15 cellular contexts compared by ENCODE assay signal in genomic region chr4:38930199-38930598, GRCh38.
DNase-seq lines count a peak whose midpoint lies in the region; ATAC-seq, FAIRE-seq and TF ChIP-seq lines count a peak whose summit lies in the region.
"Had no signal": no experiment of that assay in that cellular context is flagged by ENCODE, and none has a peak within 500 bp of the region (broad histone marks: within the 10 kb centered on the region; RNA-seq: fewer than 3 reads in every experiment).

No MANE protein-coding gene starts in this region.

- H3K9me3 ChIP-seq in ovary: no peaks in the 10 kb centered on the region
- H3K9me3 ChIP-seq: SJSA1 had no signal

- WGBS in ovary, 3 donors: 70 to 77% (median 72%) methylated on average over 1 of the region's 1 CpG

- no peaks in the 10 kb centered on the region for H3K27me3 Mint-ChIP-seq in nephron progenitor cell (ENCODE audit: low read depth, poor library complexity)
- H3K27me3 Mint-ChIP-seq: activated B cell treated with CpG ODN at 0.5 μM for 24 hours had no signal

- peak overlapping the region; percentile 88 for H3K27ac Mint-ChIP-seq in nephron progenitor cell
- H3K27ac Mint-ChIP-seq: activated B cell treated with CpG ODN at 0.5 μM for 24 hours had no signal

- H3K4me3 Mint-ChIP-seq in nephron progenitor cell: no peak overlapping the region
- H3K4me3 Mint-ChIP-seq: activated B cell treated with CpG ODN at 0.5 μM for 24 hours had no signal

- no peaks in the 10 kb centered on the region for H3K4me1 ChIP-seq in ovary (ENCODE audit: insufficient read depth)
- H3K4me1 ChIP-seq: SJSA1 had no signal

- no peaks in the 10 kb centered on the region for H3K36me3 ChIP-seq in ovary

- TF ChIP-seq POLR2A in GM18505 (IDR thresholded peaks at IDR 0.05; ENCODE audit: borderline replicate concordance, extremely low read depth, insufficient read depth, insufficient read length) (no peak), ovary (IDR thresholded peaks at IDR 0.05) (no peak)

- no peak for TF ChIP-seq EP300 in ovary (IDR thresholded peaks at IDR 0.05)

- peaks cover 62% of the 10 kb centered on the region for H3K4me1 Mint-ChIP-seq in nephron progenitor cell
- H3K4me1 Mint-ChIP-seq: activated B cell treated with CpG ODN at 0.5 μM for 24 hours had no signal

- FAIRE-seq in frontal cortex (lab: Jason Lieb, UNC): no peak
- FAIRE-seq: endometrium had no signal

- H3K36me3 Mint-ChIP-seq in nephron progenitor cell (ENCODE audit: low read depth): peaks cover 33% of the 10 kb centered on the region

- intact Hi-C loops in ovary (cut with DNase I): no loop called here

- ATAC-seq in GM18505 (IDR thresholded peaks at IDR 0.05; ENCODE audit: unreplicated experiment): peak; percentile 74
- ATAC-seq in GM21515 (IDR thresholded peaks at IDR 0.05; ENCODE audit: unreplicated experiment): peak; percentile 54
- ATAC-seq in HG03442 (IDR thresholded peaks at IDR 0.05; ENCODE audit: unreplicated experiment): peak; percentile 60
- no peak for ATAC-seq in HG02588 (IDR thresholded peaks at IDR 0.05; ENCODE audit: unreplicated experiment)

- H3K27ac ChIP-seq in ovary: no peak overlapping the region
- H3K27ac ChIP-seq: brain microvascular endothelial cell, SJSA1 had no signal

- no peak for DNase-seq in nephron progenitor cell
- DNase-seq in frontal cortex (ENCODE audit: low spot score in 2 of 2): no peak
- no peak for DNase-seq in ovary
- no peak for DNase-seq in COLO829 (ENCODE audit: low spot score)
- DNase-seq: activated B cell treated with CpG ODN at 0.5 μM for 24 hours, brain microvascular endothelial cell, GDM1, NCI-H1105 treated with DMSO at 0.1 percent for 48 hours, NCI-H69 had no signal

- H3K4me3 ChIP-seq in ovary: no peak overlapping the region
- H3K4me3 ChIP-seq: SJSA1 had no signal

- TF ChIP-seq CTCF in nephron progenitor cell (IDR thresholded peaks at IDR 0.05) (no peak), ovary (IDR thresholded peaks at IDR 0.05) (no peak)

- no peaks in the 10 kb centered on the region for H3K27me3 ChIP-seq in ovary
- H3K27me3 ChIP-seq: brain microvascular endothelial cell, SJSA1 had no signal

- no peaks in the 10 kb centered on the region for H3K9me3 Mint-ChIP-seq in nephron progenitor cell
- H3K9me3 Mint-ChIP-seq: activated B cell treated with CpG ODN at 0.5 μM for 24 hours had no signal
